ENCODE assay signal across 1 cellular context in the genomic region with DNA sequence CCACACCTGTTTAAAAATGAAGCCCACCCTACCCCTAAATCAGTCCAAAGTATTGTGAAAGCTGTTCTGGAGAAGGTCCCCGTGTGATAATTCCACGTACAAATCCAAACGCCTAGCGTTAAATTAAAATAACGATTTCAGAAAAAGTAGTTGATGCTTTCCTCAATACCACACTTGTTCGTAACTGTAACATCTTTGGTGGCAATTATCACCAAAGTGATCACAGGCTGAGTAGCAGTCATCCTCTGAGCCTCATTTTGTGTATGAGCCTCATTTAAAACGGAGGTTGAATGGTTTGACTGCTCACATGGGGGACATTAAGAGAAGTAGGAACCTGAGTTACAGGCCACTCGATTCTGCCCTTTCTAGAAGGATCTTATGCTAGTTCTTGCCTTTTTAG.
TF ChIP-seq lines count a peak whose summit lies in the region.

No MANE protein-coding gene starts in this region.

TF ChIP-seq in GM23338, 12 proteins besides CTCF, POLR2A, EP300 and RAD21 (continued from another document):
- TF ChIP-seq, protein P1, sequence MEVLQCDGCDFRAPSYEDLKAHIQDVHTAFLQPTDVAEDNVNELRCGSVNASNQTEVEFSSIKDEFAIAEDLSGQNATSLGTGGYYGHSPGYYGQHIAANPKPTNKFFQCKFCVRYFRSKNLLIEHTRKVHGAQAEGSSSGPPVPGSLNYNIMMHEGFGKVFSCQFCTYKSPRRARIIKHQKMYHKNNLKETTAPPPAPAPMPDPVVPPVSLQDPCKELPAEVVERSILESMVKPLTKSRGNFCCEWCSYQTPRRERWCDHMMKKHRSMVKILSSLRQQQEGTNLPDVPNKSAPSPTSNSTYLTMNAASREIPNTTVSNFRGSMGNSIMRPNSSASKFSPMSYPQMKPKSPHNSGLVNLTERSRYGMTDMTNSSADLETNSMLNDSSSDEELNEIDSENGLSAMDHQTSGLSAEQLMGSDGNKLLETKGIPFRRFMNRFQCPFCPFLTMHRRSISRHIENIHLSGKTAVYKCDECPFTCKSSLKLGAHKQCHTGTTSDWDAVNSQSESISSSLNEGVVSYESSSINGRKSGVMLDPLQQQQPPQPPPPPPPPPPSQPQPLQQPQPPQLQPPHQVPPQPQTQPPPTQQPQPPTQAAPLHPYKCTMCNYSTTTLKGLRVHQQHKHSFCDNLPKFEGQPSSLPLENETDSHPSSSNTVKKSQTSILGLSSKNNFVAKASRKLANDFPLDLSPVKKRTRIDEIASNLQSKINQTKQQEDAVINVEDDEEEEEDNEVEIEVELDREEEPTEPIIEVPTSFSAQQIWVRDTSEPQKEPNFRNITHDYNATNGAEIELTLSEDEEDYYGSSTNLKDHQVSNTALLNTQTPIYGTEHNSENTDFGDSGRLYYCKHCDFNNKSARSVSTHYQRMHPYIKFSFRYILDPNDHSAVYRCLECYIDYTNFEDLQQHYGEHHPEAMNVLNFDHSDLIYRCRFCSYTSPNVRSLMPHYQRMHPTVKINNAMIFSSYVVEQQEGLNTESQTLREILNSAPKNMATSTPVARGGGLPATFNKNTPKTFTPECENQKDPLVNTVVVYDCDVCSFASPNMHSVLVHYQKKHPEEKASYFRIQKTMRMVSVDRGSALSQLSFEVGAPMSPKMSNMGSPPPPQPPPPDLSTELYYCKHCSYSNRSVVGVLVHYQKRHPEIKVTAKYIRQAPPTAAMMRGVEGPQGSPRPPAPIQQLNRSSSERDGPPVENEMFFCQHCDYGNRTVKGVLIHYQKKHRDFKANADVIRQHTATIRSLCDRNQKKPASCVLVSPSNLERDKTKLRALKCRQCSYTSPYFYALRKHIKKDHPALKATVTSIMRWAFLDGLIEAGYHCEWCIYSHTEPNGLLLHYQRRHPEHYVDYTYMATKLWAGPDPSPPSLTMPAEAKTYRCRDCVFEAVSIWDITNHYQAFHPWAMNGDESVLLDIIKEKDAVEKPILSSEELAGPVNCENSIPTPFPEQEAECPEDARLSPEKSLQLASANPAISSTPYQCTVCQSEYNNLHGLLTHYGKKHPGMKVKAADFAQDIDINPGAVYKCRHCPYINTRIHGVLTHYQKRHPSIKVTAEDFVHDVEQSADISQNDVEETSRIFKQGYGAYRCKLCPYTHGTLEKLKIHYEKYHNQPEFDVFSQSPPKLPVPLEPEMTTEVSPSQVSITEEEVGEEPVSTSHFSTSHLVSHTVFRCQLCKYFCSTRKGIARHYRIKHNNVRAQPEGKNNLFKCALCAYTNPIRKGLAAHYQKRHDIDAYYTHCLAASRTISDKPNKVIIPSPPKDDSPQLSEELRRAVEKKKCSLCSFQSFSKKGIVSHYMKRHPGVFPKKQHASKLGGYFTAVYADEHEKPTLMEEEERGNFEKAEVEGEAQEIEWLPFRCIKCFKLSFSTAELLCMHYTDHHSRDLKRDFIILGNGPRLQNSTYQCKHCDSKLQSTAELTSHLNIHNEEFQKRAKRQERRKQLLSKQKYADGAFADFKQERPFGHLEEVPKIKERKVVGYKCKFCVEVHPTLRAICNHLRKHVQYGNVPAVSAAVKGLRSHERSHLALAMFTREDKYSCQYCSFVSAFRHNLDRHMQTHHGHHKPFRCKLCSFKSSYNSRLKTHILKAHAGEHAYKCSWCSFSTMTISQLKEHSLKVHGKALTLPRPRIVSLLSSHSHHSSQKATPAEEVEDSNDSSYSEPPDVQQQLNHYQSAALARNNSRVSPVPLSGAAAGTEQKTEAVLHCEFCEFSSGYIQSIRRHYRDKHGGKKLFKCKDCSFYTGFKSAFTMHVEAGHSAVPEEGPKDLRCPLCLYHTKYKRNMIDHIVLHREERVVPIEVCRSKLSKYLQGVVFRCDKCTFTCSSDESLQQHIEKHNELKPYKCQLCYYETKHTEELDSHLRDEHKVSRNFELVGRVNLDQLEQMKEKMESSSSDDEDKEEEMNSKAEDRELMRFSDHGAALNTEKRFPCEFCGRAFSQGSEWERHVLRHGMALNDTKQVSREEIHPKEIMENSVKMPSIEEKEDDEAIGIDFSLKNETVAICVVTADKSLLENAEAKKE (CRISPR knock-in tag; IDR thresholded peaks at IDR 0.05): no peak
- TF ChIP-seq, protein P2, sequence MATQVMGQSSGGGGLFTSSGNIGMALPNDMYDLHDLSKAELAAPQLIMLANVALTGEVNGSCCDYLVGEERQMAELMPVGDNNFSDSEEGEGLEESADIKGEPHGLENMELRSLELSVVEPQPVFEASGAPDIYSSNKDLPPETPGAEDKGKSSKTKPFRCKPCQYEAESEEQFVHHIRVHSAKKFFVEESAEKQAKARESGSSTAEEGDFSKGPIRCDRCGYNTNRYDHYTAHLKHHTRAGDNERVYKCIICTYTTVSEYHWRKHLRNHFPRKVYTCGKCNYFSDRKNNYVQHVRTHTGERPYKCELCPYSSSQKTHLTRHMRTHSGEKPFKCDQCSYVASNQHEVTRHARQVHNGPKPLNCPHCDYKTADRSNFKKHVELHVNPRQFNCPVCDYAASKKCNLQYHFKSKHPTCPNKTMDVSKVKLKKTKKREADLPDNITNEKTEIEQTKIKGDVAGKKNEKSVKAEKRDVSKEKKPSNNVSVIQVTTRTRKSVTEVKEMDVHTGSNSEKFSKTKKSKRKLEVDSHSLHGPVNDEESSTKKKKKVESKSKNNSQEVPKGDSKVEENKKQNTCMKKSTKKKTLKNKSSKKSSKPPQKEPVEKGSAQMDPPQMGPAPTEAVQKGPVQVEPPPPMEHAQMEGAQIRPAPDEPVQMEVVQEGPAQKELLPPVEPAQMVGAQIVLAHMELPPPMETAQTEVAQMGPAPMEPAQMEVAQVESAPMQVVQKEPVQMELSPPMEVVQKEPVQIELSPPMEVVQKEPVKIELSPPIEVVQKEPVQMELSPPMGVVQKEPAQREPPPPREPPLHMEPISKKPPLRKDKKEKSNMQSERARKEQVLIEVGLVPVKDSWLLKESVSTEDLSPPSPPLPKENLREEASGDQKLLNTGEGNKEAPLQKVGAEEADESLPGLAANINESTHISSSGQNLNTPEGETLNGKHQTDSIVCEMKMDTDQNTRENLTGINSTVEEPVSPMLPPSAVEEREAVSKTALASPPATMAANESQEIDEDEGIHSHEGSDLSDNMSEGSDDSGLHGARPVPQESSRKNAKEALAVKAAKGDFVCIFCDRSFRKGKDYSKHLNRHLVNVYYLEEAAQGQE (IDR thresholded peaks at IDR 0.05; ENCODE audit: unreplicated experiment): no peak
- TF ChIP-seq JUNB (IDR thresholded peaks at IDR 0.05; ENCODE audit: unreplicated experiment): no peak
- no peak for TF ChIP-seq NANOG (IDR thresholded peaks at IDR 0.05; ENCODE audit: borderline replicate concordance)
